In genomic region chr17:31320791-31321190, GRCh38 we compare ENCODE assay signal across 10 cellular contexts. TPM values are rescaled to one million over a fixed set of nuclear protein-coding genes. Genes with fewer than 3 reads are reported as not detected.
DNase-seq lines count a peak whose midpoint lies in the region; ATAC-seq and TF ChIP-seq lines count a peak whose summit lies in the region.
"Had no signal": no experiment of that assay in that cellular context is flagged by ENCODE, and none has a peak within 500 bp of the region (broad histone marks: within the 10 kb centered on the region; RNA-seq: fewer than 3 reads in every experiment).

No MANE protein-coding gene starts in this region.

- H3K36me3 ChIP-seq in ACC112 (ENCODE audit: insufficient read depth, low read length), result 0 out of 2 replicates have a peak, but pooled peaks cover 4% of the 10 kb centered on the region

- no peak overlapping the region for H2AFZ ChIP-seq in ACC112 (ENCODE audit: low read length, unreplicated experiment)

- no peaks in the 10 kb centered on the region for H3K27me3 ChIP-seq in ACC112 (ENCODE audit: insufficient read depth, low read length)

- peak overlapping the region; percentile 94 to 97 for H3K27ac Mint-ChIP-seq in activated naive CD4-positive, alpha-beta T cell treated with anti-CD3 and anti-CD28 coated beads, Interleukin-2, amount 50 U/mL, for 72 hours

- peak overlapping the region; percentile 71 for H3K4me3 ChIP-seq in ACC112 (ENCODE audit: low read depth, low read length)
- H3K4me3 ChIP-seq in HFF-Myc (replicated peaks; ENCODE audit: low read depth, low read length), result peak overlapping the region; percentile 37
- H3K4me3 ChIP-seq: lung had no signal

- peaks cover 8 to 12% of the 10 kb centered on the region in 2 donors for H3K36me3 Mint-ChIP-seq in activated naive CD4-positive, alpha-beta T cell treated with anti-CD3 and anti-CD28 coated beads, Interleukin-2, amount 50 U/mL, for 72 hours

- H3K27ac ChIP-seq in ACC112 (ENCODE audit: low read depth, low read length), result peak overlapping the region; percentile 71

- peak; percentile 7 for DNase-seq in HFF-Myc (ENCODE audit: extremely low read depth, low read depth)
- DNase-seq in activated naive CD4-positive, alpha-beta T cell treated with anti-CD3 and anti-CD28 coated beads, Interleukin-2, amount 50 U/mL, for 72 hours (ENCODE audit: low spot score in 2 of 2), result no peak
- peak; percentile 11 to 23 for DNase-seq in lung microvascular endothelial cell (ENCODE audit: low read depth in 2 of 2)
- no peak for DNase-seq in left lobe of liver (ENCODE audit: low spot score)
- no peak for DNase-seq in NCI-H345 treated with DMSO at 0.1 percent for 48 hours (lab: John Stamatoyannopoulos, UW; ENCODE audit: unreplicated experiment)
- DNase-seq in T-helper 9 cell, result no peak
- DNase-seq: stimulated activated CD8-positive, alpha-beta memory T cell treated with anti-CD3 and anti-CD28 coated beads, Interleukin-4, amount 100 ng/mL, for 48 hours had no signal

- H3K79me2 ChIP-seq in ACC112 (ENCODE audit: control insufficient read depth, insufficient read depth, low read length, unreplicated experiment), result peaks cover 17% of the 10 kb centered on the region

- TF ChIP-seq CTCF in HFF-Myc (IDR thresholded peaks at IDR 0.05; ENCODE audit: low read depth, low read length, missing control alignments), result no peak

- H3K4me1 ChIP-seq in ACC112 (ENCODE audit: control insufficient read depth, insufficient read depth, low read length, unreplicated experiment), result peaks cover 38% of the 10 kb centered on the region

- no peak for ATAC-seq in activated naive CD4-positive, alpha-beta T cell treated with anti-CD3 and anti-CD28 coated beads, Interleukin-2, amount 50 U/mL, for 72 hours
- ATAC-seq in left lobe of liver (no peak), HG03025 (IDR thresholded peaks at IDR 0.05; ENCODE audit: low FRiP score, unreplicated experiment) (no peak)

- H3K9me3 Mint-ChIP-seq in activated naive CD4-positive, alpha-beta T cell treated with anti-CD3 and anti-CD28 coated beads, Interleukin-2, amount 50 U/mL, for 72 hours, result no peaks in the 10 kb centered on the region

RNA-seq across cellular contexts. Expression of gene EVI2A, which starts 0.6 kb away (rescaled TPM):
- total RNA-seq in activated naive CD4-positive, alpha-beta T cell treated with anti-CD3 and anti-CD28 coated beads, Interleukin-2, amount 50 U/mL, for 72 hours, result 10 to 100 TPM; 16.3 to 22.0 TPM
- total RNA-seq in lung microvascular endothelial cell, result under 0.01 and 0.87 TPM in 2 replicates
- total RNA-seq in left lobe of liver, result 0.63 TPM

RNA-seq across cellular contexts. Expression of gene EVI2B, which starts 6.9 kb away (rescaled TPM):
- 10 to 100 TPM in 1 of 2 donors, 1 to 10 TPM in 1; 7.4 to 16.1 TPM for total RNA-seq in activated naive CD4-positive, alpha-beta T cell treated with anti-CD3 and anti-CD28 coated beads, Interleukin-2, amount 50 U/mL, for 72 hours
- 0.22 TPM in 1 of 2 replicates, not detected in the other for total RNA-seq in lung microvascular endothelial cell
- total RNA-seq in left lobe of liver, result 2.0 TPM

RNA-seq across cellular contexts. Expression of gene OMG, which starts 23.8 kb away (rescaled TPM):
- total RNA-seq in activated naive CD4-positive, alpha-beta T cell treated with anti-CD3 and anti-CD28 coated beads, Interleukin-2, amount 50 U/mL, for 72 hours, result under 1 TPM in 1 of 2 donors, not detected in 1; 0.12 TPM
- total RNA-seq in lung microvascular endothelial cell, result 5.4 and 6.7 TPM in 2 replicates
- total RNA-seq in left lobe of liver, result 0.38 TPM

Comparison
In these comparisons a context has a peak if more than half of its experiments do, and no peak if none do; other contexts are left out.
1. DNase-seq: peak in HFF-Myc (single experiment) and lung microvascular endothelial cell (2 of 2); none in activated naive CD4-positive, alpha-beta T cell treated with anti-CD3 and anti-CD28 coated beads, Interleukin-2, amount 50 U/mL, for 72 hours (0 of 2), left lobe of liver (single experiment), NCI-H345 treated with DMSO at 0.1 percent for 48 hours (single experiment) and T-helper 9 cell (single experiment).